ENCODE assay signal across 2 cellular contexts in the genomic region with DNA sequence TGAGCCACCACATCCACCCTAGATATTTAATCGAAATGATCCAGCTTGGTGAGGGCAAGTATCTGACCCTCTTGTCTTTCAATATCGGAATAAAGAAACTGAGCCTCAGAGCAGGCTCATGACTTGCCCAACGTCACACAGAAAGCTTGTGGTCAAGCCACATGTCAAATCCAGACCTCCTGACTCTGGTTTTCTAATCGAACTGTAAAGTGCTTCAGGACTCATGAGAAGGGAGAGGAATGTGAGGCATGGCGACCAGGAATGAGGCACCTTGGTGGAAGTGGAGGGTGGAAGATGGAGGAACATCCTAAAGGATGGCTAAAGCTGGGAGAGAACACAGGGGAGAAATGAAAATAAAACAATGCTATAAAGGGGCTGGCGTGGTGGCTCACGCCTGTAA.
TF ChIP-seq lines count a peak whose summit lies in the region.

No MANE protein-coding gene starts in this region.

TF ChIP-seq in HepG2, 621 proteins besides CTCF, POLR2A, EP300 and RAD21:
- TF ChIP-seq, protein P1, sequence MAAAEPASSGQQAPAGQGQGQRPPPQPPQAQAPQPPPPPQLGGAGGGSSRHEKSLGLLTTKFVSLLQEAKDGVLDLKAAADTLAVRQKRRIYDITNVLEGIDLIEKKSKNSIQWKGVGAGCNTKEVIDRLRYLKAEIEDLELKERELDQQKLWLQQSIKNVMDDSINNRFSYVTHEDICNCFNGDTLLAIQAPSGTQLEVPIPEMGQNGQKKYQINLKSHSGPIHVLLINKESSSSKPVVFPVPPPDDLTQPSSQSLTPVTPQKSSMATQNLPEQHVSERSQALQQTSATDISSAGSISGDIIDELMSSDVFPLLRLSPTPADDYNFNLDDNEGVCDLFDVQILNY (CRISPR knock-in tag; conservative IDR thresholded peaks at IDR 0.05), result no peak
- peak; percentile 28; the same call in 1 of the 2 replicates for TF ChIP-seq ZNF460 (CRISPR knock-in tag; IDR thresholded peaks at IDR 0.05; ENCODE audit: borderline replicate concordance)
TF ChIP-seq in HepG2: peak in this region for 1.

TF ChIP-seq in GM12878, 131 proteins besides CTCF, POLR2A, EP300 and RAD21:
- TF ChIP-seq SMAD1 (IDR thresholded peaks at IDR 0.05; ENCODE audit: low read depth, partially characterized antibody) (no peak), BCL11A (IDR thresholded peaks at IDR 0.05; ENCODE audit: low read depth, low read length) (no peak), MTA2 (IDR thresholded peaks at IDR 0.05; ENCODE audit: low read depth) (no peak), ZNF217 (IDR thresholded peaks at IDR 0.05) (no peak), MEF2A (IDR thresholded peaks at IDR 0.05; ENCODE audit: insufficient read depth, low read depth, low read length) (no peak), KAT2A (conservative IDR thresholded peaks at IDR 0.05; ENCODE audit: control insufficient read depth, low read depth, low read length) (no peak), GABPA (IDR thresholded peaks at IDR 0.05; ENCODE audit: low read depth) (no peak), SUPT20H (IDR thresholded peaks at IDR 0.05; ENCODE audit: borderline replicate concordance, control insufficient read depth, low read depth, low read length) (no peak), SUZ12 (IDR thresholded peaks at IDR 0.05; ENCODE audit: unreplicated experiment) (no peak), GATAD2B (conservative IDR thresholded peaks at IDR 0.05; ENCODE audit: low read depth) (no peak), BACH1 (IDR thresholded peaks at IDR 0.05; ENCODE audit: borderline replicate concordance) (no peak), RFX5 (IDR thresholded peaks at IDR 0.05; ENCODE audit: low read depth, low read length) (no peak)
- TF ChIP-seq, protein P2, sequence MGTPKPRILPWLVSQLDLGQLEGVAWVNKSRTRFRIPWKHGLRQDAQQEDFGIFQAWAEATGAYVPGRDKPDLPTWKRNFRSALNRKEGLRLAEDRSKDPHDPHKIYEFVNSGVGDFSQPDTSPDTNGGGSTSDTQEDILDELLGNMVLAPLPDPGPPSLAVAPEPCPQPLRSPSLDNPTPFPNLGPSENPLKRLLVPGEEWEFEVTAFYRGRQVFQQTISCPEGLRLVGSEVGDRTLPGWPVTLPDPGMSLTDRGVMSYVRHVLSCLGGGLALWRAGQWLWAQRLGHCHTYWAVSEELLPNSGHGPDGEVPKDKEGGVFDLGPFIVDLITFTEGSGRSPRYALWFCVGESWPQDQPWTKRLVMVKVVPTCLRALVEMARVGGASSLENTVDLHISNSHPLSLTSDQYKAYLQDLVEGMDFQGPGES (IDR thresholded peaks at IDR 0.05), result no peak
- TF ChIP-seq, protein P3, sequence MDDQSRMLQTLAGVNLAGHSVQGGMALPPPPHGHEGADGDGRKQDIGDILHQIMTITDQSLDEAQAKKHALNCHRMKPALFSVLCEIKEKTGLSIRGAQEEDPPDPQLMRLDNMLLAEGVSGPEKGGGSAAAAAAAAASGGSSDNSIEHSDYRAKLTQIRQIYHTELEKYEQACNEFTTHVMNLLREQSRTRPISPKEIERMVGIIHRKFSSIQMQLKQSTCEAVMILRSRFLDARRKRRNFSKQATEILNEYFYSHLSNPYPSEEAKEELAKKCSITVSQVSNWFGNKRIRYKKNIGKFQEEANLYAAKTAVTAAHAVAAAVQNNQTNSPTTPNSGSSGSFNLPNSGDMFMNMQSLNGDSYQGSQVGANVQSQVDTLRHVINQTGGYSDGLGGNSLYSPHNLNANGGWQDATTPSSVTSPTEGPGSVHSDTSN (IDR thresholded peaks at IDR 0.05; ENCODE audit: insufficient replicate concordance, low read depth, low read length), result no peak
- TF ChIP-seq, protein P4, sequence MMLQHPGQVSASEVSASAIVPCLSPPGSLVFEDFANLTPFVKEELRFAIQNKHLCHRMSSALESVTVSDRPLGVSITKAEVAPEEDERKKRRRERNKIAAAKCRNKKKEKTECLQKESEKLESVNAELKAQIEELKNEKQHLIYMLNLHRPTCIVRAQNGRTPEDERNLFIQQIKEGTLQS (IDR thresholded peaks at IDR 0.05; ENCODE audit: borderline replicate concordance, extremely low read depth, low read depth, low read length), result no peak
- TF ChIP-seq, protein P5, sequence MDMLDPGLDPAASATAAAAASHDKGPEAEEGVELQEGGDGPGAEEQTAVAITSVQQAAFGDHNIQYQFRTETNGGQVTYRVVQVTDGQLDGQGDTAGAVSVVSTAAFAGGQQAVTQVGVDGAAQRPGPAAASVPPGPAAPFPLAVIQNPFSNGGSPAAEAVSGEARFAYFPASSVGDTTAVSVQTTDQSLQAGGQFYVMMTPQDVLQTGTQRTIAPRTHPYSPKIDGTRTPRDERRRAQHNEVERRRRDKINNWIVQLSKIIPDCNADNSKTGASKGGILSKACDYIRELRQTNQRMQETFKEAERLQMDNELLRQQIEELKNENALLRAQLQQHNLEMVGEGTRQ (IDR thresholded peaks at IDR 0.05; ENCODE audit: borderline replicate concordance, low read depth, low read length), result no peak
- TF ChIP-seq, protein P6, sequence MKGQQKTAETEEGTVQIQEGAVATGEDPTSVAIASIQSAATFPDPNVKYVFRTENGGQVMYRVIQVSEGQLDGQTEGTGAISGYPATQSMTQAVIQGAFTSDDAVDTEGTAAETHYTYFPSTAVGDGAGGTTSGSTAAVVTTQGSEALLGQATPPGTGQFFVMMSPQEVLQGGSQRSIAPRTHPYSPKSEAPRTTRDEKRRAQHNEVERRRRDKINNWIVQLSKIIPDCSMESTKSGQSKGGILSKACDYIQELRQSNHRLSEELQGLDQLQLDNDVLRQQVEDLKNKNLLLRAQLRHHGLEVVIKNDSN (IDR thresholded peaks at IDR 0.05; ENCODE audit: borderline replicate concordance, extremely low read length, insufficient read depth, low read depth, low read length), result no peak
